8 cellular contexts compared by ENCODE assay signal in genomic region chr17:1590031-1590746, GRCh38. TPM values are rescaled to one million over a fixed set of nuclear protein-coding genes. Genes with fewer than 3 reads are reported as not detected.
DNase-seq lines count a peak whose midpoint lies in the region; ATAC-seq and TF ChIP-seq lines count a peak whose summit lies in the region.

No MANE protein-coding gene starts in this region.

- POLR2A ChIA-PET in Caco-2 (lab: Charles Lee), result interaction anchor here (0.5 to 1.7 kb wide), 6 partner anchors 35 to 180 kb away, joined by 3 to 6 read pairs (median 4); partner anchors contain the start of genes INPP5K and SLC43A2
- POLR2A ChIA-PET in IMR-90 (lab: Charles Lee; ENCODE audit: unreplicated experiment), result no interaction called here

- peak overlapping the region; percentile 92 for H3K4ac ChIP-seq in IMR-90 (ENCODE audit: low read depth, low read length)

- no peak for TF ChIP-seq RAD21 in IMR-90 (IDR thresholded peaks at IDR 0.05; ENCODE audit: low read length)
- TF ChIP-seq RAD21 in liver (IDR thresholded peaks at IDR 0.05), result no peak

- no peak overlapping the region for H3K56ac ChIP-seq in IMR-90 (ENCODE audit: extremely low read depth, insufficient read depth, low read length)

- TF ChIP-seq POLR2A in IMR-90 (IDR thresholded peaks at IDR 0.05; ENCODE audit: low read depth, low read length) (no peak), breast epithelium (IDR thresholded peaks at IDR 0.05) (no peak)

- H4K5ac ChIP-seq in IMR-90 (ENCODE audit: low read depth, low read length), result peak overlapping the region; percentile 40

- peak overlapping the region; percentile 42 for H3K4me3 Mint-ChIP-seq in Caco-2 (ENCODE audit: unreplicated experiment)
- H3K4me3 Mint-ChIP-seq in effector memory CD8-positive, alpha-beta T cell, result no peak overlapping the region

- no peaks in the 10 kb centered on the region for H3K27me3 Mint-ChIP-seq in Caco-2 (ENCODE audit: insufficient read depth, unreplicated experiment)
- H3K27me3 Mint-ChIP-seq in effector memory CD8-positive, alpha-beta T cell, result no peaks in the 10 kb centered on the region

- no TSS peak for BruUV-seq in Caco-2 (replicated peaks; lab: Mats Ljungman, UMichigan)
- BruUV-seq in IMR-90 (replicated peaks; lab: Mats Ljungman, UMichigan), result no TSS peak

- H2BK20ac ChIP-seq in IMR-90 (ENCODE audit: low read depth, low read length), result peak overlapping the region; percentile 77; the same call in 1 of the 2 replicates

- TF ChIP-seq CTCF in Caco-2 (IDR thresholded peaks at IDR 0.05; ENCODE audit: insufficient read depth in 1 of 2, low read depth in 1 of 2, low read length in 1 of 2, severe bottlenecking in 1 of 2, unreplicated experiment in 1 of 2) (no peak), IMR-90 (conservative IDR thresholded peaks at IDR 0.05; ENCODE audit: low read depth, low read length) (no peak), breast epithelium (IDR thresholded peaks at IDR 0.05) (no peak), liver (IDR thresholded peaks at IDR 0.05; ENCODE audit: low read depth, low read length, missing input control) (no peak)

- H3K9ac ChIP-seq in IMR-90 (ENCODE audit: low read depth, low read length), result peak overlapping the region; percentile 26
- H3K9ac ChIP-seq in liver (ENCODE audit: low read depth in 1 of 2, low read length in 2 of 2), result no peak overlapping the region

- H2BK5ac ChIP-seq in IMR-90 (ENCODE audit: low read depth, low read length, poor library complexity, severe bottlenecking), result peak overlapping the region; percentile 76

- CTCF ChIA-PET in Caco-2 (lab: Charles Lee) (interaction anchor here (0.6 to 1.6 kb wide), 4 partner anchors 16 to 280 kb away, joined by 3 to 15 read pairs (median 10); partner anchors contain the start of gene SLC43A2), IMR-90 (lab: Yijun Ruan, JAX) (interaction anchor here (0.6 to 2.0 kb wide), 2 partner anchors 16 to 21 kb away, joined by 4 to 8 read pairs; no protein-coding TSS in a partner anchor)

- no peak overlapping the region for H3K4me3 ChIP-seq in Caco-2 (ENCODE audit: low read depth, low read length)
- no peak overlapping the region for H3K4me3 ChIP-seq in IMR-90 (ENCODE audit: insufficient read depth, low read depth, low read length)
- H3K4me3 ChIP-seq in breast epithelium, result no peak overlapping the region
- H3K4me3 ChIP-seq in liver (ENCODE audit: low read depth in 1 of 3, low read length in 3 of 3), result no peak overlapping the region

- H3K36me3 Mint-ChIP-seq in Caco-2 (ENCODE audit: insufficient read depth, unreplicated experiment), result peaks cover 21% of the 10 kb centered on the region
- no peaks in the 10 kb centered on the region for H3K36me3 Mint-ChIP-seq in effector memory CD8-positive, alpha-beta T cell (ENCODE audit: insufficient read depth)

- ATAC-seq in IMR-90 (ENCODE audit: low read depth) (peak; percentile 97), HG03571 (IDR thresholded peaks at IDR 0.05; ENCODE audit: unreplicated experiment) (no peak), HG02759 (IDR thresholded peaks at IDR 0.05; ENCODE audit: unreplicated experiment) (no peak)
- ATAC-seq in effector memory CD8-positive, alpha-beta T cell (replicated peaks), result no peak

- in situ Hi-C loops in IMR-90 (cut with MboI; ENCODE audit: low sequenced_read_pairs), result no loop called here

- H3K27me3 ChIP-seq in Caco-2 (replicated peaks; ENCODE audit: control insufficient read depth, insufficient read depth, low read length) (no peaks in the 10 kb centered on the region), IMR-90 (ENCODE audit: control insufficient read depth, insufficient read depth, low read length) (no peaks in the 10 kb centered on the region), breast epithelium (no peaks in the 10 kb centered on the region), liver (ENCODE audit: control insufficient read depth in 4 of 4, insufficient read depth in 4 of 4, low read length in 3 of 4) (no peaks in the 10 kb centered on the region)

- peak overlapping the region in 1 of 2 experiments; percentile 55; a peak in 2 of 4 replicates for H4K8ac ChIP-seq in IMR-90 (ENCODE audit: low read depth in 2 of 2, low read length in 2 of 2)

- peak overlapping the region; percentile 88 for H3K27ac Mint-ChIP-seq in Caco-2 (ENCODE audit: unreplicated experiment)
- H3K27ac Mint-ChIP-seq in effector memory CD8-positive, alpha-beta T cell, result no peak overlapping the region

- peak overlapping the region; percentile 65 for H3K14ac ChIP-seq in IMR-90 (replicated peaks; ENCODE audit: low read depth, low read length)

- peak overlapping the region; percentile 47 for H3K4me2 ChIP-seq in IMR-90 (ENCODE audit: low read depth, low read length)

- peak overlapping the region; percentile 34 for H3K18ac ChIP-seq in IMR-90 (ENCODE audit: low read depth, low read length)

- 41% methylated on average over 7 of the region's 19 CpGs; no CpG with 5 or more reads in 1 of the 2 experiments for WGBS in IMR-90 (ENCODE audit: extremely low coverage in 2 of 2, insufficient read length in 1 of 2), 2 experiments
- WGBS in liver, result 54% methylated on average over 19 of the region's 19 CpGs

- peak overlapping the region; percentile 87 for H3K27ac ChIP-seq in IMR-90 (ENCODE audit: insufficient read depth, low read length)
- H3K27ac ChIP-seq in breast epithelium, result peak overlapping the region; percentile 37 to 54
- H3K27ac ChIP-seq in liver (ENCODE audit: low read depth in 1 of 2, low read length in 2 of 2), result peak overlapping the region; percentile 29 to 48

- dilution Hi-C loops in IMR-90 (cut with HindIII; ENCODE audit: low sequenced_read_pairs, unreplicated experiment), result no loop called here

- H4K20me1 ChIP-seq in IMR-90 (ENCODE audit: insufficient read depth, low read length), result peaks cover 7% of the 10 kb centered on the region

- H3K9me3 Mint-ChIP-seq in Caco-2 (ENCODE audit: unreplicated experiment), result no peaks in the 10 kb centered on the region
- H3K9me3 Mint-ChIP-seq in effector memory CD8-positive, alpha-beta T cell, result no peaks in the 10 kb centered on the region

- H2BK120ac ChIP-seq in IMR-90 (ENCODE audit: low read depth, low read length), result peak overlapping the region; percentile 81

- H3K4me1 ChIP-seq in Caco-2 (peaks cover 65% of the 10 kb centered on the region), IMR-90 (ENCODE audit: control insufficient read depth, insufficient read depth, low read length) (peaks cover 17% of the 10 kb centered on the region), breast epithelium (no peaks in the 10 kb centered on the region), liver (ENCODE audit: control insufficient read depth in 4 of 4, insufficient read depth in 4 of 4, low read length in 3 of 4) (peaks cover 0 to 4% (median 0%) of the 10 kb centered on the region in 4 donors)

- no peaks in the 10 kb centered on the region for H3K79me1 ChIP-seq in IMR-90 (ENCODE audit: low read depth in 1 of 2, low read length in 2 of 2)

- H3K23ac ChIP-seq in IMR-90 (ENCODE audit: low read depth, low read length), result peak overlapping the region; percentile 68

- H3K9me1 ChIP-seq in IMR-90 (ENCODE audit: insufficient read depth, low read length), result peaks cover 10% of the 10 kb centered on the region

- DNase-seq in Caco-2 (peak; percentile 85 to 92), IMR-90 (peak; percentile 90), breast epithelium (ENCODE audit: low spot score in 2 of 2) (no peak), ecto neural progenitor cell (ENCODE audit: low spot score) (no peak)
- no peak for DNase-seq in effector memory CD8-positive, alpha-beta T cell

- H3K9me3 ChIP-seq in Caco-2, result no peaks in the 10 kb centered on the region
- no peaks in the 10 kb centered on the region for H3K9me3 ChIP-seq in IMR-90 (ENCODE audit: control insufficient read depth, insufficient read depth, low read length)
- no peaks in the 10 kb centered on the region for H3K9me3 ChIP-seq in breast epithelium
- no peaks in the 10 kb centered on the region for H3K9me3 ChIP-seq in liver (ENCODE audit: control insufficient read depth in 4 of 4, low read length in 3 of 4)

- peak overlapping the region; percentile 98 for H2AK5ac ChIP-seq in IMR-90 (ENCODE audit: low read depth, low read length)

- H3K4me1 Mint-ChIP-seq in Caco-2 (ENCODE audit: low read depth, unreplicated experiment), result peaks cover 17% of the 10 kb centered on the region
- peaks cover 0 to 2% of the 10 kb centered on the region in 2 donors for H3K4me1 Mint-ChIP-seq in effector memory CD8-positive, alpha-beta T cell (ENCODE audit: low read depth in 2 of 2)

- H2BK15ac ChIP-seq in IMR-90 (ENCODE audit: low read depth, low read length), result peak overlapping the region; percentile 10; the same call in 2 of the 3 replicates

- H3K36me3 ChIP-seq in Caco-2 (ENCODE audit: control insufficient read depth, insufficient read depth, low read length) (no peaks in the 10 kb centered on the region; the same call in 1 of the 2 replicates), IMR-90 (ENCODE audit: control insufficient read depth, insufficient read depth, low read length) (no peaks in the 10 kb centered on the region), breast epithelium (no peaks in the 10 kb centered on the region), liver (ENCODE audit: control insufficient read depth in 4 of 4, insufficient read depth in 3 of 4, low read depth in 1 of 4, low read length in 3 of 4) (no peaks in the 10 kb centered on the region)

- peak overlapping the region; percentile 69 for H4K91ac ChIP-seq in IMR-90 (ENCODE audit: insufficient read depth, low read depth, low read length)

- H2AFZ ChIP-seq in IMR-90 (replicated peaks; ENCODE audit: low read length, poor library complexity), result peak overlapping the region; percentile 7

- intact Hi-C loops in Caco-2 (cut with micrococcal nuclease; ENCODE audit: unreplicated experiment) (loop anchor here (1.0 kb wide), 1 partner anchor 8 kb away; no protein-coding TSS in a partner anchor), IMR-90 (cut with micrococcal nuclease) (loop anchor here (5.0 kb wide), 1 partner anchor 37 kb away; the partner anchor contains the start of gene SLC43A2), breast epithelium (cut with DNase I; ENCODE audit: low total_unique reads) (no loop called here)

- H2AK9ac ChIP-seq in IMR-90 (replicated peaks; ENCODE audit: low read depth, low read length, poor library complexity), result peak overlapping the region; percentile 93

RNA-seq across cellular contexts. Expression of gene PITPNA, which starts 27.6 kb away (rescaled TPM):
- total RNA-seq in Caco-2 (2022), result 103 and 106 TPM in 2 replicates
- 19.2 and 25.8 TPM in 2 replicates for total RNA-seq in IMR-90 (2012; rRNA removed)
- polyA plus RNA-seq in IMR-90 (2012; rRNA removed), result 33.1 and 40.1 TPM in 2 replicates
- polyA plus RNA-seq in IMR-90 (2012; cell fraction: cytosol; rRNA removed), result 17.9 and 28.0 TPM in 2 replicates
- polyA plus RNA-seq in IMR-90 (2012; cell fraction: nucleus; rRNA removed; ENCODE audit: low replicate concordance), result 15.2 and 50.9 TPM in 2 replicates
- 10 to 100 TPM; 24.6 to 37.7 (median 28.8) TPM for total RNA-seq in breast epithelium
- total RNA-seq in liver, result 10 to 100 TPM; 14.2 to 14.7 TPM
- 10 to 100 TPM in 1 of 2 donors, 1 to 10 TPM in 1; 7.4 to 21.3 TPM for polyA plus RNA-seq in liver

RNA-seq across cellular contexts. Expression of gene SLC43A2, which starts 38.4 kb away (rescaled TPM):
- total RNA-seq in Caco-2 (2022) (33.9 and 39.3 TPM in 2 replicates), IMR-90 (2012; rRNA removed) (3.3 and 3.8 TPM in 2 replicates), breast epithelium (10 to 100 TPM; 13.8 to 18.9 (median 14.9) TPM), liver (1 to 10 TPM; 4.8 to 7.9 TPM)
- polyA plus RNA-seq in IMR-90 (2012; rRNA removed) (9.0 and 10.3 TPM in 2 replicates), liver (1 to 10 TPM in 1 of 2 donors, under 1 TPM in 1; 0.63 to 4.7 TPM)
- 6.7 and 12.6 TPM in 2 replicates for polyA plus RNA-seq in IMR-90 (2012; cell fraction: cytosol; rRNA removed)
- polyA plus RNA-seq in IMR-90 (2012; cell fraction: nucleus; rRNA removed; ENCODE audit: low replicate concordance), result 6.9 and 14.7 TPM in 2 replicates

RNA-seq across cellular contexts. Expression of gene SCARF1, which starts 55.3 kb away (rescaled TPM):
- total RNA-seq in Caco-2 (2022), result 0.14 and 0.51 TPM in 2 replicates
- 0.18 and 0.28 TPM in 2 replicates for total RNA-seq in IMR-90 (2012; rRNA removed)
- 0.34 and 0.43 TPM in 2 replicates for polyA plus RNA-seq in IMR-90 (2012; rRNA removed)
- 0.13 and 0.40 TPM in 2 replicates for polyA plus RNA-seq in IMR-90 (2012; cell fraction: cytosol; rRNA removed)
- polyA plus RNA-seq in IMR-90 (2012; cell fraction: nucleus; rRNA removed; ENCODE audit: low replicate concordance), result 2.4 and 4.2 TPM in 2 replicates
- 10 to 100 TPM in 1 of 3 donors, 1 to 10 TPM in 2; 4.2 to 11.5 (median 6.6) TPM for total RNA-seq in breast epithelium
- 10 to 100 TPM; 10.9 to 11.9 TPM for total RNA-seq in liver
- polyA plus RNA-seq in liver, result 1 to 10 TPM; 1.3 to 5.9 TPM

RNA-seq across cellular contexts. Expression of gene RILP, which starts 59.5 kb away (rescaled TPM):
- total RNA-seq in Caco-2 (2022) (4.2 and 6.9 TPM in 2 replicates), IMR-90 (2012; rRNA removed) (3.9 TPM in 2 replicates), breast epithelium (10 to 100 TPM; 15.4 to 42.7 (median 31.1) TPM), liver (10 to 100 TPM; 26.5 to 47.4 TPM)
- polyA plus RNA-seq in IMR-90 (2012; rRNA removed) (6.0 and 7.3 TPM in 2 replicates), liver (10 to 100 TPM in 1 of 2 donors, 1 to 10 TPM in 1; 7.9 to 18.5 TPM)
- 4.0 and 6.5 TPM in 2 replicates for polyA plus RNA-seq in IMR-90 (2012; cell fraction: cytosol; rRNA removed)
- polyA plus RNA-seq in IMR-90 (2012; cell fraction: nucleus; rRNA removed; ENCODE audit: low replicate concordance), result 9.0 and 11.3 TPM in 2 replicates

Comparison
In these comparisons a context has a peak if more than half of its experiments do, and no peak if none do; other contexts are left out.
1. DNase-seq: peak in Caco-2 (2 of 2) and IMR-90 (single experiment); none in breast epithelium (0 of 2), effector memory CD8-positive, alpha-beta T cell (0 of 3) and ecto neural progenitor cell (single experiment).
2. Peak in every context shown above with its lines, with median percentiles within 50 percentile points of each other: H3K27ac ChIP-seq.